Comparison of ENCODE assay signal across 10 cellular contexts in the genomic region with DNA sequence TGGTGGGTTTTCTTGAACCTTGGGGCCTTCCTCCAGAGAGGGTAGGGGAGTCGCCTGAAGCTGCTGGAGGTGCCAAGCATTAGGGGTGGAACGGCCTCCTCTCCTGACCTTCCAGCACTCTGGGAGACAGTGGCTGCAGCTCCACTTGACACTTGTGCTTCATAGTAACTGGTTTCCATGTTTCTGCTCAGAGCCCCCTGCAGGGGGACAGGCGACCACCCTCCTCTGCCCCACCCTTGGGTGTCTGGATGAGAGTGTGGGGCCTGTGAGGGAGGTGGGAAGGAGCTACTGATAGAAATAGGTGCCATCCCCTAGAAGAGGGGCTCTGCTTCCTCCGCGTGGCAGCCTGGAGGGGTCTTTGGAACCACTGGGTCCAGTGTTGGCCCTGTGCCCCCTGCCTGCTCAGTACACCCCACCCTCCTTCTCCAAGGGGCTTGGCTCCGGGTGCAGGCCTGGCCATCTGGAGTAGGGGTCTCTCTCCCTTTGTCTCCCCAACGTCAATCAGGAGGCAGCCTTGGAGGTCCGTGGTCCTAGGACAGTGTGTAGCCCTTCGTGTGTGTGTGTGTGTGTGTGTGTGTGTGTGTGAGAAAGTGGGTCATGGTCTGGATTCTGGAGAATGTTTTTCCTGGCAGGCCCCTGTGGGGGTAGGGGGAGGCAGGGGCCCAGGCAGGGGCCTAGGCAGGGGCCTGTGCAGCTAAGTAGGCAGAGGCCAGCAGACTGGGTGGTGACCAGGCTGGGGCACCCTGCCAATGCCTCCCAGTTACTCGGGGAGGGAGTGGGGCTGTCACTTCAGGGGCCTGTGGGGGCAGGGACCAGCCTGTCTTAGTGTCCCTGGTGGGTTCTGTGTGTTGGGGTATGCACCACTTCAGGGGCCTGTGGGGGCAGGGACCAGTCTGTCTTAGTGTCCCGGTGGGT. TPM values are rescaled to one million over a fixed set of nuclear protein-coding genes. Genes with fewer than 3 reads are reported as not detected.
DNase-seq lines count a peak whose midpoint lies in the region; TF ChIP-seq lines count a peak whose summit lies in the region.
"Had no signal": no experiment of that assay in that cellular context is flagged by ENCODE, and none has a peak within 500 bp of the region (broad histone marks: within the 10 kb centered on the region; RNA-seq: fewer than 3 reads in every experiment).

No MANE protein-coding gene starts in this region.

- no TSS peak for BruUV-seq in Calu3 (replicated peaks; lab: Mats Ljungman, UMichigan)

- no peaks in the 10 kb centered on the region for H3K9me3 Mint-ChIP-seq in Calu3 (ENCODE audit: low read depth, unreplicated experiment)

- H3K27me3 Mint-ChIP-seq in Calu3 (ENCODE audit: unreplicated experiment) = no peaks in the 10 kb centered on the region

- H3K36me3 ChIP-seq in SK-N-MC (ENCODE audit: insufficient read depth, low read length) (peaks cover 10% of the 10 kb centered on the region; the same call in 1 of the 2 replicates), esophagus squamous epithelium (peaks cover 0 to 41% (median 0%) of the 10 kb centered on the region in 3 donors)

- CTCF ChIA-PET in Calu3 (lab: Charles Lee) = interaction anchor here (0.5 to 1.5 kb wide), 6 partner anchors 21 to 1132 kb away, joined by 3 to 7 read pairs (median 3); a partner anchor contains a TSS

- intact Hi-C loops in Calu3 (cut with micrococcal nuclease; ENCODE audit: unreplicated experiment) = no loop called here
- intact Hi-C loops in esophagus squamous epithelium (cut with DNase I) = no loop called here

- peak overlapping the region; percentile 95 for H3K4me3 Mint-ChIP-seq in Calu3 (ENCODE audit: low read depth, unreplicated experiment)

- H3K4me1 Mint-ChIP-seq in Calu3 (ENCODE audit: low read depth, unreplicated experiment) = peaks cover 86% of the 10 kb centered on the region

- H3K27me3 ChIP-seq in esophagus squamous epithelium = no peaks in the 10 kb centered on the region

- DNase-seq in Calu3 = no peak
- no peak for DNase-seq in SK-N-MC (ENCODE audit: low read depth, low spot score)
- DNase-seq in esophagus squamous epithelium (lab: John Stamatoyannopoulos, UW) = no peak
- no peak for DNase-seq in skeletal muscle cell (ENCODE audit: low read depth)
- no peak for DNase-seq in NCI-H146 (lab: John Stamatoyannopoulos, UW)
- DNase-seq in cerebellar nuclear complex (lab: John Stamatoyannopoulos, UW) = no peak
- DNase-seq in activated CD4-positive, alpha-beta T cell treated with anti-CD3 and anti-CD28 coated beads for 4 hours = no peak
- no peak for DNase-seq in kidney tubule cell (ENCODE audit: low spot score)
- DNase-seq: activated gamma-delta T cell treated with Interleukin-2 at 50 U/mL for 16 hours, NCI-H446 treated with DMSO at 0.1 percent for 48 hours had no signal

- H3K9me3 ChIP-seq in SK-N-MC (ENCODE audit: low read depth, low read length) (no peaks in the 10 kb centered on the region), esophagus squamous epithelium (no peaks in the 10 kb centered on the region)

- WGBS in esophagus squamous epithelium, 2 donors = 35 to 40% methylated on average over 5 of the region's 11 CpGs

- TF ChIP-seq CTCF in Calu3 (IDR thresholded peaks at IDR 0.05; ENCODE audit: unreplicated experiment) (peak; percentile 19), esophagus squamous epithelium (IDR thresholded peaks at IDR 0.05) (no peak)

- peak overlapping the region; percentile 59 for H3K27ac Mint-ChIP-seq in Calu3 (ENCODE audit: unreplicated experiment)

- peaks cover 47 to 89% (median 57%) of the 10 kb centered on the region in 3 donors for H3K4me1 ChIP-seq in esophagus squamous epithelium

- H3K4me3 ChIP-seq in SK-N-MC (peak overlapping the region; percentile 62), esophagus squamous epithelium (peak overlapping the region in 1 of 4 donors; percentile 28), skeletal muscle cell (ENCODE audit: low read depth, low read length) (peak overlapping the region; percentile 8)

- H3K9ac ChIP-seq in SK-N-MC (ENCODE audit: insufficient read length) = peak overlapping the region; percentile 63

- peaks cover 92% of the 10 kb centered on the region for H3K36me3 Mint-ChIP-seq in Calu3 (ENCODE audit: insufficient read depth, unreplicated experiment)

- H3K27ac ChIP-seq in SK-N-MC (peak overlapping the region; percentile 95), esophagus squamous epithelium (peak overlapping the region in 3 of 4 donors; percentile 73 to 98 (median 97))

- TF ChIP-seq POLR2A in esophagus squamous epithelium (IDR thresholded peaks at IDR 0.05) = no peak

RNA-seq across cellular contexts. Expression of a gene that starts 4.9 kb away (rescaled TPM):
- total RNA-seq in Calu3 (2022) (479 and 558 TPM in 2 replicates), esophagus squamous epithelium (10 to 100 TPM; 44.3 to 66.0 (median 51.9) TPM)

RNA-seq across cellular contexts. Expression of a gene that starts 21.2 kb away (rescaled TPM):
- total RNA-seq in Calu3 (2022) = 3,443 and 3,829 TPM in 2 replicates
- 1,000 to 10,000 TPM in 3 of 4 donors, 100 to 1,000 TPM in 1; 998 to 2,109 (median 1,205) TPM for total RNA-seq in esophagus squamous epithelium

RNA-seq across cellular contexts. Expression of a gene that starts 49.6 kb away (rescaled TPM):
- 77.8 and 78.9 TPM in 2 replicates for total RNA-seq in Calu3 (2022)
- 10 to 100 TPM in 3 of 4 donors, 1 to 10 TPM in 1; 9.4 to 25.9 (median 16.8) TPM for total RNA-seq in esophagus squamous epithelium
